ENCODE assay signal across 17 cellular contexts in genomic region chr10:28623483-28623882, GRCh38.
"Had no signal": no experiment of that assay in that cellular context is flagged by ENCODE, and none has a peak within 500 bp of the region (broad histone marks: within the 10 kb centered on the region; RNA-seq: fewer than 3 reads in every experiment).

No MANE protein-coding gene starts in this region.

- DNase-seq: activated CD4-positive, alpha-beta memory T cell treated with anti-CD3 and anti-CD28 coated beads for 36 hours; activated CD8-positive, alpha-beta memory T cell treated with anti-CD3 and anti-CD28 coated beads, Interleukin-2, amount 50 U/mL, for 48 hours; activated naive CD4-positive, alpha-beta T cell treated with anti-CD3 and anti-CD28 coated beads for 36 hours; amygdala; dermis blood vessel endothelial cell; glutamatergic neuron; left cardiac atrium; sigmoid colon; stimulated activated CD4-positive, alpha-beta T cell treated with anti-CD3 and anti-CD28 coated beads, Interleukin-2, amount 100 ng/mL, for 24 hours; stimulated activated naive CD4-positive, alpha-beta T cell treated with Interleukin-2 at 50 U/mL for 16 hours; T-helper 2 cell had no signal

- H3K27me3 Mint-ChIP-seq: activated CD4-positive, alpha-beta memory T cell treated with anti-CD3 and anti-CD28 coated beads for 36 hours; type B pancreatic cell had no signal

- H3K9me3 ChIP-seq: esophagus muscularis mucosa, lower lobe of right lung, sigmoid colon had no signal

- H3K27me3 ChIP-seq: sigmoid colon had no signal

- FAIRE-seq: TTC549 had no signal

- ATAC-seq: left cardiac atrium, lower lobe of right lung had no signal

- H3K4me1 Mint-ChIP-seq: nephron had no signal

- H3K27ac ChIP-seq: esophagus muscularis mucosa, lower lobe of right lung, sigmoid colon had no signal

- H3K9me3 Mint-ChIP-seq: activated CD4-positive, alpha-beta memory T cell treated with anti-CD3 and anti-CD28 coated beads for 36 hours; activated naive CD4-positive, alpha-beta T cell treated with anti-CD3 and anti-CD28 coated beads for 36 hours; brain; nephron; type B pancreatic cell had no signal

- H3K27ac Mint-ChIP-seq: activated CD4-positive, alpha-beta memory T cell treated with anti-CD3 and anti-CD28 coated beads for 36 hours; activated naive CD4-positive, alpha-beta T cell treated with anti-CD3 and anti-CD28 coated beads for 36 hours; nephron; type B pancreatic cell had no signal

- H3K4me3 Mint-ChIP-seq: activated CD4-positive, alpha-beta memory T cell treated with anti-CD3 and anti-CD28 coated beads for 36 hours; activated naive CD4-positive, alpha-beta T cell treated with anti-CD3 and anti-CD28 coated beads for 36 hours; brain; nephron; type B pancreatic cell had no signal
